Comparison of ENCODE assay signal across 20 cellular contexts in the genomic region with DNA sequence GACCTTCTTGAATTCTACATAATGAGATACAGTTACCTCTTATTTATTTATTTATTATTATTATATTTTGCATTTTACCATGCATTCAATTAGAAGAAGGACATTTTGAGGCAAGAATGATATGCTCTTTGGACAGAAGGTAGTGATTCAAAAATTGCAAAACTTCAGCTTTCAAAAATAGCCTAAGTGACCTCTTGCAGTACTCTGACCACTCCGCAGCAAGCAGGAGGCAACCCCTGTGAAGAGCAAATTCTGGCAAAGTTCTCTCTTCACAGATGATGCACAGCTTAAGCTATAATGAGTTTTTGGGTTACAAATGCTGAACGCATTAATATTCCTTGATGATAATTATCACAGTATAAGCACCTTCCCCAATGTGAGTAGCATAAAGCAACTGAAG.
DNase-seq lines count a peak whose midpoint lies in the region; ATAC-seq and TF ChIP-seq lines count a peak whose summit lies in the region.
"Had no signal": no experiment of that assay in that cellular context is flagged by ENCODE, and none has a peak within 500 bp of the region (broad histone marks: within the 10 kb centered on the region; RNA-seq: fewer than 3 reads in every experiment).

No MANE protein-coding gene starts in this region.

- no peak overlapping the region for H2AFZ ChIP-seq in MM.1S (ENCODE audit: low read length)

- no peaks in the 10 kb centered on the region for H4K20me1 ChIP-seq in MM.1S (ENCODE audit: insufficient read depth, low read length)
- H4K20me1 ChIP-seq: BLaER1 had no signal

- no peaks in the 10 kb centered on the region for H3K9me3 ChIP-seq in MM.1S (replicated peaks; ENCODE audit: insufficient read depth, low read length)
- H3K9me3 ChIP-seq in T-helper 17 cell (ENCODE audit: control insufficient read depth, low read length, poor library complexity, severe bottlenecking) = no peaks in the 10 kb centered on the region
- H3K9me3 ChIP-seq: BE2C, BLaER1 had no signal

- peaks cover 30% of the 10 kb centered on the region for H3K27me3 Mint-ChIP-seq in T-helper 17 cell

- DNase-seq in MM.1S (no peak), NCI-H69 (lab: John Stamatoyannopoulos, UW) (peak; percentile 43), choroid plexus epithelial cell (ENCODE audit: low read depth) (peak; percentile 19), T-helper 17 cell (no peak), HT-29 (ENCODE audit: low spot score) (no peak)
- DNase-seq: 8988T; ACHN; BE2C; C1 segment of cervical spinal cord; CD4-positive, alpha-beta memory T cell; CD4-positive, CD25-positive, alpha-beta regulatory T cell; CD8-positive, alpha-beta memory T cell; COR-L47; DMS 273 treated with DMSO at 0.1 percent for 48 hours; DMS153; DMS53; DMS79; GF-D8 had no signal

- H3F3A ChIP-seq in MM.1S (ENCODE audit: insufficient read depth, low read length) = no peaks in the 10 kb centered on the region

- no peak for ATAC-seq in T-helper 17 cell

- H3K36me3 ChIP-seq in MM.1S (replicated peaks; ENCODE audit: insufficient read depth, low read length) = no peaks in the 10 kb centered on the region
- H3K36me3 ChIP-seq: BE2C, BLaER1 had no signal

- 0 out of 2 replicates have a peak overlapping the region, but pooled peaks have one; percentile 24 for H3K4me2 ChIP-seq in MM.1S (ENCODE audit: low read depth, low read length)
- H3K4me2 ChIP-seq: BLaER1 had no signal

- H3K27ac ChIP-seq in MM.1S (ENCODE audit: low read length) = no peak overlapping the region
- H3K27ac ChIP-seq: BLaER1 had no signal

- H3K4me1 ChIP-seq in MM.1S (ENCODE audit: low read length) = peaks cover 13% of the 10 kb centered on the region
- H3K4me1 ChIP-seq: BE2C had no signal

- peaks cover 10% of the 10 kb centered on the region for H3K79me2 ChIP-seq in MM.1S (ENCODE audit: low read length)

- H3K4me3 ChIP-seq in MM.1S (ENCODE audit: low read length) (no peak overlapping the region), choroid plexus epithelial cell (ENCODE audit: low read depth, low read length) (no peak overlapping the region)
- H3K4me3 ChIP-seq: BLaER1 had no signal

- H3K9ac ChIP-seq in MM.1S (ENCODE audit: low read length) = no peak overlapping the region
- H3K9ac ChIP-seq: BLaER1 had no signal

- no peak overlapping the region for H3K27ac Mint-ChIP-seq in T-helper 17 cell
- H3K27ac Mint-ChIP-seq: CD14-positive monocyte; CD4-positive, alpha-beta memory T cell; CD4-positive, CD25-positive, alpha-beta regulatory T cell; CD8-positive, alpha-beta memory T cell had no signal

- H3K4me1 Mint-ChIP-seq in T-helper 17 cell = no peaks in the 10 kb centered on the region
- H3K4me1 Mint-ChIP-seq: CD4-positive, alpha-beta memory T cell; CD4-positive, CD25-positive, alpha-beta regulatory T cell; CD8-positive, alpha-beta memory T cell had no signal

- H3K27me3 ChIP-seq in MM.1S (replicated peaks; ENCODE audit: insufficient read depth, low read length) = no peaks in the 10 kb centered on the region
- H3K27me3 ChIP-seq: BE2C, BLaER1 had no signal

- H3K9me2 ChIP-seq in MM.1S (replicated peaks; ENCODE audit: insufficient read depth, low read length) = no peaks in the 10 kb centered on the region

- H3K4me3 Mint-ChIP-seq in T-helper 17 cell = no peak overlapping the region
- H3K4me3 Mint-ChIP-seq: CD14-positive monocyte; CD4-positive, alpha-beta memory T cell; CD4-positive, CD25-positive, alpha-beta regulatory T cell; CD8-positive, alpha-beta memory T cell had no signal

- peaks cover 2% of the 10 kb centered on the region for H3K36me3 Mint-ChIP-seq in T-helper 17 cell (ENCODE audit: low read depth)
- H3K36me3 Mint-ChIP-seq: CD14-positive monocyte; CD4-positive, alpha-beta memory T cell; CD4-positive, CD25-positive, alpha-beta regulatory T cell; CD8-positive, alpha-beta memory T cell had no signal

- no peak for TF ChIP-seq CTCF in MM.1S (IDR thresholded peaks at IDR 0.05; ENCODE audit: low read length)
- no peak for TF ChIP-seq CTCF in choroid plexus epithelial cell (conservative IDR thresholded peaks at IDR 0.05; ENCODE audit: low read depth, low read length)

Comparison
In these comparisons a context has a peak if more than half of its experiments do, and no peak if none do; other contexts are left out.
1. DNase-seq: peak in NCI-H69 (single experiment) and choroid plexus epithelial cell (single experiment); none in MM.1S (single experiment), T-helper 17 cell (0 of 3) and HT-29 (single experiment).